In genomic region chr3:189586941-189587687, GRCh38 we compare ENCODE assay signal across 11 cellular contexts. TPM values are rescaled to one million over a fixed set of nuclear protein-coding genes. Genes with fewer than 3 reads are reported as not detected.
DNase-seq lines count a peak whose midpoint lies in the region; ATAC-seq and TF ChIP-seq lines count a peak whose summit lies in the region.
"Had no signal": no experiment of that assay in that cellular context is flagged by ENCODE, and none has a peak within 500 bp of the region (broad histone marks: within the 10 kb centered on the region; RNA-seq: fewer than 3 reads in every experiment).

No MANE protein-coding gene starts in this region.

- no peaks in the 10 kb centered on the region for H3F3A ChIP-seq in neural progenitor cell (ENCODE audit: low read depth)

- no peak overlapping the region for H3K4me3 ChIP-seq in neural progenitor cell
- H3K4me3 ChIP-seq: cardiac muscle cell had no signal

- no peak overlapping the region for H2AFZ ChIP-seq in neural progenitor cell (replicated peaks)

- H3K9me3 Mint-ChIP-seq in activated naive CD4-positive, alpha-beta T cell treated with anti-CD3 and anti-CD28 coated beads, Interleukin-2, amount 50 U/mL, for 72 hours = peaks cover 12 to 13% of the 10 kb centered on the region in 2 donors
- H3K9me3 Mint-ChIP-seq in stimulated activated naive CD8-positive, alpha-beta T cell treated with anti-CD3 and anti-CD28 coated beads, Interleukin-15, amount 100 ng/mL, for 72 hours = peaks cover 6 to 17% of the 10 kb centered on the region in 2 donors
- no peaks in the 10 kb centered on the region for H3K9me3 Mint-ChIP-seq in neural progenitor cell

- no peak overlapping the region for H3K27ac ChIP-seq in neural progenitor cell
- H3K27ac ChIP-seq: cardiac muscle cell had no signal

- peak overlapping the region; percentile 12 to 63 for H3K27ac Mint-ChIP-seq in activated naive CD4-positive, alpha-beta T cell treated with anti-CD3 and anti-CD28 coated beads, Interleukin-2, amount 50 U/mL, for 72 hours
- H3K27ac Mint-ChIP-seq in stimulated activated naive CD8-positive, alpha-beta T cell treated with anti-CD3 and anti-CD28 coated beads, Interleukin-15, amount 100 ng/mL, for 72 hours = peak overlapping the region in 1 of 2 donors; percentile 84
- no peak overlapping the region for H3K27ac Mint-ChIP-seq in neural progenitor cell

- H3K27me3 Mint-ChIP-seq in stimulated activated naive CD8-positive, alpha-beta T cell treated with anti-CD3 and anti-CD28 coated beads, Interleukin-15, amount 100 ng/mL, for 72 hours = peaks cover 7% of the 10 kb centered on the region
- no peaks in the 10 kb centered on the region for H3K27me3 Mint-ChIP-seq in neural progenitor cell (ENCODE audit: insufficient read depth, low read depth)

- TF ChIP-seq CTCF in neural progenitor cell (IDR thresholded peaks at IDR 0.05) = no peak

- peak; percentile 82 to 93 for ATAC-seq in activated naive CD4-positive, alpha-beta T cell treated with anti-CD3 and anti-CD28 coated beads, Interleukin-2, amount 50 U/mL, for 72 hours
- ATAC-seq in HG02571 (IDR thresholded peaks at IDR 0.05; ENCODE audit: unreplicated experiment) = peak; percentile 61
- peak; percentile 76 for ATAC-seq in HG03520 (IDR thresholded peaks at IDR 0.05; ENCODE audit: unreplicated experiment)
- peak; percentile 88 for ATAC-seq in stimulated activated naive CD8-positive, alpha-beta T cell treated with anti-CD3 and anti-CD28 coated beads, Interleukin-15, amount 100 ng/mL, for 72 hours
- ATAC-seq in HG02763 (IDR thresholded peaks at IDR 0.05; ENCODE audit: unreplicated experiment) = no peak

- no peaks in the 10 kb centered on the region for H3K27me3 ChIP-seq in neural progenitor cell
- H3K27me3 ChIP-seq: cardiac muscle cell had no signal

- peaks cover 15% of the 10 kb centered on the region for H3K4me1 Mint-ChIP-seq in stimulated activated naive CD8-positive, alpha-beta T cell treated with anti-CD3 and anti-CD28 coated beads, Interleukin-15, amount 100 ng/mL, for 72 hours
- no peaks in the 10 kb centered on the region for H3K4me1 Mint-ChIP-seq in neural progenitor cell

- H3K9ac ChIP-seq in neural progenitor cell = no peak overlapping the region

- no peaks in the 10 kb centered on the region for H4K20me1 ChIP-seq in neural progenitor cell (ENCODE audit: low read depth)

- no peak for DNase-seq in activated naive CD4-positive, alpha-beta T cell treated with anti-CD3 and anti-CD28 coated beads, Interleukin-2, amount 50 U/mL, for 72 hours (ENCODE audit: low spot score in 2 of 2)
- no peak for DNase-seq in activated naive CD4-positive, alpha-beta T cell (lab: John Stamatoyannopoulos, UW)
- no peak for DNase-seq in stimulated activated naive CD8-positive, alpha-beta T cell treated with anti-CD3 and anti-CD28 coated beads, Interleukin-15, amount 100 ng/mL, for 72 hours
- DNase-seq in neural progenitor cell (ENCODE audit: low spot score) (no peak), NCI-H1092 (lab: John Stamatoyannopoulos, UW) (no peak)
- DNase-seq: activated CD8-positive, alpha-beta memory T cell treated with anti-CD3 and anti-CD28 coated beads for 24 hours; left cardiac atrium had no signal

- H3K4me2 ChIP-seq in neural progenitor cell = no peak overlapping the region

- no peaks in the 10 kb centered on the region for H3K36me3 ChIP-seq in neural progenitor cell
- H3K36me3 ChIP-seq: cardiac muscle cell had no signal

- H3K79me2 ChIP-seq in neural progenitor cell (ENCODE audit: low read depth) = no peaks in the 10 kb centered on the region

- no peaks in the 10 kb centered on the region for H3K4me1 ChIP-seq in neural progenitor cell

- H3K9me3 ChIP-seq in neural progenitor cell (ENCODE audit: low read depth) = no peaks in the 10 kb centered on the region

- H3K4me3 Mint-ChIP-seq in stimulated activated naive CD8-positive, alpha-beta T cell treated with anti-CD3 and anti-CD28 coated beads, Interleukin-15, amount 100 ng/mL, for 72 hours = peak overlapping the region in 1 of 2 donors; percentile 14
- H3K4me3 Mint-ChIP-seq in neural progenitor cell = no peak overlapping the region

- peaks cover 0 to 15% of the 10 kb centered on the region in 2 donors for H3K36me3 Mint-ChIP-seq in activated naive CD4-positive, alpha-beta T cell treated with anti-CD3 and anti-CD28 coated beads, Interleukin-2, amount 50 U/mL, for 72 hours
- H3K36me3 Mint-ChIP-seq in neural progenitor cell = no peaks in the 10 kb centered on the region

RNA-seq across cellular contexts. Expression of gene TP63, which starts 44.1 kb away (rescaled TPM):
- under 1 TPM; 0.06 to 0.68 TPM for total RNA-seq in activated naive CD4-positive, alpha-beta T cell treated with anti-CD3 and anti-CD28 coated beads, Interleukin-2, amount 50 U/mL, for 72 hours
- total RNA-seq in neural progenitor cell (ENCODE audit: low replicate concordance) = 0.62 TPM in 1 of 2 replicates, not detected in the other
- total RNA-seq: cardiac muscle cell had no signal
